ENCODE assay signal across 8 cellular contexts in genomic region chr3:157135671-157136396, GRCh38. TPM values are rescaled to one million over a fixed set of nuclear protein-coding genes. Genes with fewer than 3 reads are reported as not detected.
DNase-seq lines count a peak whose midpoint lies in the region; FAIRE-seq and TF ChIP-seq lines count a peak whose summit lies in the region.
"Had no signal": no experiment of that assay in that cellular context is flagged by ENCODE, and none has a peak within 500 bp of the region (broad histone marks: within the 10 kb centered on the region; RNA-seq: fewer than 3 reads in every experiment).

No MANE protein-coding gene starts in this region.

- H3K4me1 ChIP-seq in stomach = peaks cover 43 to 73% (median 58%) of the 10 kb centered on the region in 4 donors

- peak; percentile 44 for DNase-seq in HS-5 (ENCODE audit: low read depth)
- DNase-seq in iris pigment epithelial cell (ENCODE audit: low read depth) = peak; percentile 65
- no peak for DNase-seq in stomach
- DNase-seq in T1000 (lab: John Stamatoyannopoulos, UW) = no peak
- no peak for DNase-seq in urothelium cell line (ENCODE audit: low spot score)
- DNase-seq in NCI-H1694 treated with DMSO at 0.1 percent for 48 hours (lab: John Stamatoyannopoulos, UW) = no peak
- DNase-seq: activated CD4-positive, CD25-positive, alpha-beta regulatory T cell had no signal

- H3K4me3 ChIP-seq in stomach = no peak overlapping the region

- no peak for TF ChIP-seq CTCF in stomach (IDR thresholded peaks at IDR 0.05)

- intact Hi-C loops in stomach (cut with DNase I; ENCODE audit: low total_unique reads) = loop anchor here (10.0 kb wide), 1 partner anchor 51 kb away; no protein-coding TSS in a partner anchor

- H3K36me3 ChIP-seq in stomach = peaks cover 0 to 26% (median 14%) of the 10 kb centered on the region in 4 donors

- H3K27me3 ChIP-seq in stomach = no peaks in the 10 kb centered on the region

- no peaks in the 10 kb centered on the region for H3K9me3 ChIP-seq in stomach

- 38 to 57% (median 48%) methylated on average over 5 of the region's 5 CpGs for whole genome bisulfite sequencing in stomach, 5 donors

- no peak for TF ChIP-seq POLR2A in stomach (IDR thresholded peaks at IDR 0.05)

- FAIRE-seq in urothelium cell line (lab: Jason Lieb, UNC) = no peak

- H3K27ac ChIP-seq in angular gyrus (ENCODE audit: low read depth, low read length) (peak overlapping the region; percentile 97), stomach (peak overlapping the region; percentile 1 to 82 (median 70))

- no peak for TF ChIP-seq EP300 in stomach (IDR thresholded peaks at IDR 0.05)

RNA-seq across cellular contexts. Expression of gene CCNL1, which starts 24.1 kb away (rescaled TPM):
- 100 to 1,000 TPM in 4 of 5 donors, 10 to 100 TPM in 1; 63.1 to 484 (median 434) TPM for total RNA-seq in stomach
- 10 to 100 TPM; 14.0 to 74.3 (median 28.9) TPM for polyA plus RNA-seq in stomach

Comparison
In these comparisons a context has a peak if more than half of its experiments do, and no peak if none do; other contexts are left out.
1. DNase-seq: peak in HS-5 (single experiment) and iris pigment epithelial cell (single experiment); none in stomach (single experiment), T1000 (single experiment), urothelium cell line (single experiment) and NCI-H1694 treated with DMSO at 0.1 percent for 48 hours (single experiment).